14 cellular contexts compared by ENCODE assay signal in genomic region chr11:78379039-78379670, GRCh38. TPM values are rescaled to one million over a fixed set of nuclear protein-coding genes. Genes with fewer than 3 reads are reported as not detected.
DNase-seq lines count a peak whose midpoint lies in the region; ATAC-seq and TF ChIP-seq lines count a peak whose summit lies in the region.
"Had no signal": no experiment of that assay in that cellular context is flagged by ENCODE, and none has a peak within 500 bp of the region (broad histone marks: within the 10 kb centered on the region; RNA-seq: fewer than 3 reads in every experiment).

No MANE protein-coding gene starts in this region.

- CTCF ChIA-PET in activated B cell treated with CpG ODN at 0.5 μM for 24 hours (lab: Charles Lee) = interaction anchor here (1.0 to 1.5 kb wide), 4 partner anchors 10 to 280 kb away, joined by 3 to 5 read pairs (median 4); no protein-coding TSS in a partner anchor

- no peak for TF ChIP-seq POLR2A in adrenal gland (IDR thresholded peaks at IDR 0.05)

- no peak overlapping the region for H3K4me3 Mint-ChIP-seq in activated B cell treated with CpG ODN at 0.5 μM for 24 hours
- peak overlapping the region in 1 of 8 donors; percentile 40 for H3K4me3 Mint-ChIP-seq in naive B cell

- peaks cover 19% of the 10 kb centered on the region for H3K4me1 Mint-ChIP-seq in activated B cell treated with CpG ODN at 0.5 μM for 24 hours
- peaks cover 23 to 35% (median 30%) of the 10 kb centered on the region in 3 donors for H3K4me1 Mint-ChIP-seq in naive B cell

- intact Hi-C loops in activated B cell treated with CpG ODN at 0.5 μM for 24 hours (cut with micrococcal nuclease) = no loop called here
- intact Hi-C loops in adrenal gland (cut with DNase I) = no loop called here

- no peak for TF ChIP-seq CTCF in activated B cell treated with CpG ODN at 0.5 μM for 24 hours (IDR thresholded peaks at IDR 0.05)
- TF ChIP-seq CTCF in adrenal gland (IDR thresholded peaks at IDR 0.05) = no peak

- H3K27ac Mint-ChIP-seq in activated B cell treated with CpG ODN at 0.5 μM for 24 hours (no peak overlapping the region), naive B cell (peak overlapping the region in 4 of 6 donors; percentile 5 to 71 (median 26))

- H3K27me3 ChIP-seq in adrenal gland = no peaks in the 10 kb centered on the region

- no peaks in the 10 kb centered on the region for H3K36me3 ChIP-seq in adrenal gland (replicated peaks in 1 of 2)

- H3K27me3 Mint-ChIP-seq in activated B cell treated with CpG ODN at 0.5 μM for 24 hours (no peaks in the 10 kb centered on the region), naive B cell (no peaks in the 10 kb centered on the region)

- H3K36me3 Mint-ChIP-seq in activated B cell treated with CpG ODN at 0.5 μM for 24 hours (ENCODE audit: low read depth) (peaks cover 15% of the 10 kb centered on the region), naive B cell (peaks cover 8 to 18% of the 10 kb centered on the region in 2 donors)

- no peak overlapping the region for H3K4me3 ChIP-seq in adrenal gland
- H3K4me3 ChIP-seq: PC-9 had no signal

- H3K27ac ChIP-seq in adrenal gland = no peak overlapping the region
- H3K27ac ChIP-seq: parathyroid adenoma, PC-9 had no signal

- H3K9me3 Mint-ChIP-seq in activated B cell treated with CpG ODN at 0.5 μM for 24 hours (peaks cover 8% of the 10 kb centered on the region), naive B cell (peaks cover 0 to 14% (median 4%) of the 10 kb centered on the region in 7 donors)

- ATAC-seq in activated B cell treated with CpG ODN at 0.5 μM for 24 hours (ENCODE audit: low read depth) (peak; percentile 64), naive B cell (ENCODE audit: low read depth in 2 of 2) (peak in 1 of 2 donors; percentile 73), HG02678 (IDR thresholded peaks at IDR 0.05; ENCODE audit: unreplicated experiment) (no peak)

- DNase-seq in CMK (ENCODE audit: low read depth) = peak; percentile 51
- peak; percentile 15 for DNase-seq in HCEC 1CT
- no peak for DNase-seq in activated B cell treated with CpG ODN at 0.5 μM for 24 hours
- DNase-seq in naive B cell = peak; percentile 3
- DNase-seq in NCI-H128 (lab: John Stamatoyannopoulos, UW; ENCODE audit: unreplicated experiment) = no peak
- no peak for DNase-seq in adrenal gland
- DNase-seq in NCI-H748 treated with DMSO at 0.1 percent for 48 hours (lab: John Stamatoyannopoulos, UW) = no peak
- DNase-seq: Calu3, kidney, NCI-H2029, PC-9, T1000 had no signal

- POLR2A ChIA-PET in activated B cell treated with CpG ODN at 0.5 μM for 24 hours (lab: Charles Lee) = no interaction called here

- H3K9me3 ChIP-seq in adrenal gland (replicated peaks in 1 of 3) = no peaks in the 10 kb centered on the region

- 77 to 81% (median 79%) methylated on average over 3 of the region's 3 CpGs for WGBS in adrenal gland, 4 donors

- peaks cover 4 to 21% of the 10 kb centered on the region in 2 donors for H3K4me1 ChIP-seq in adrenal gland (replicated peaks in 1 of 2)
- H3K4me1 ChIP-seq: parathyroid adenoma had no signal

RNA-seq across cellular contexts. Expression of gene GAB2, which starts 38.5 kb away (rescaled TPM):
- total RNA-seq in activated B cell treated with CpG ODN at 0.5 μM for 24 hours (22.4 and 22.7 TPM in 2 replicates), adrenal gland (10 to 100 TPM in 7 of 8 donors, 1 to 10 TPM in 1; 2.4 to 22.4 (median 18.5) TPM)
- polyA plus RNA-seq in naive B cell (ENCODE audit: low read depth in 6 of 6) (1 to 10 TPM in 4 of 6 donors, under 1 TPM in 2; 0.71 to 4.2 (median 2.2) TPM), adrenal gland (10 to 100 TPM in 1 of 3 donors, 1 to 10 TPM in 2; 3.6 to 10.7 (median 8.7) TPM)

Comparison
In these comparisons a context has a peak if more than half of its experiments do, and no peak if none do; other contexts are left out.
1. DNase-seq: peak in CMK (single experiment), HCEC 1CT (single experiment) and naive B cell (single experiment); none in activated B cell treated with CpG ODN at 0.5 μM for 24 hours (single experiment), NCI-H128 (single experiment), adrenal gland (0 of 7) and NCI-H748 treated with DMSO at 0.1 percent for 48 hours (single experiment).